Comparison of ENCODE assay signal across 25 cellular contexts in the genomic region with DNA sequence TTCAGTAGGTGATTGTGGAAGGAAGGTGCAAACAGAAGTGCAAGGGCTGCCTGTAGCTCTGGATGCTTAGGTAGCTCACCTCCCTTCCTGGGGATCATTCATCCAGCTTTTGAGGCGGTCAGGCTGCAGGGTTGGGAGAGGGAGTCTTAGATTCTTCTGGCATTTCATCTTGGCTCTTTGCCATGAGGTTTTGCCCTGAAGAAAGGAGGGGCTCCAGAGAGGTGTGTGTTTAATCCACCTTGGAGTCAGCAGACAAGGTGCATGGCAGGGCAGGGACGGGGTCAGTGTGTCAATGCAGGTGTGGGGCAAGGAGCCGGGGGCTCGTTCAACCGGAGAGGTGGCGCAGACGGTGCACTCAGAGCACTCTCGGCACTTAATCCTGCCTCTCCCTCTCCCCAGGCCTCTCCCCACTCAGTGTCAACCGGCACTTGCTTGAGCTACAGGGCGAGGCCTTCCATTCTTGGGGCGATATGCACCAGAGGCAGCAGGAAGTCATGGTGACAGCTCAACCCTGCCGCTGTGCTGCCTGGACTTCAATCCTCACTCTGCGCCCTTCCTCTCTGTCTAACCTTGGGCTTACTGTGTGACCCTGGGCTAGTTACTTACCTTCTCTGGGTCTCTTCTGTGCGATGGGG. TPM values are rescaled to one million over a fixed set of nuclear protein-coding genes. Genes with fewer than 3 reads are reported as not detected.
A peak's percentile ranks its signal among the peaks of the same experiment; 100 is the strongest.
DNase-seq lines count a peak whose midpoint lies in the region; TF ChIP-seq lines count a peak whose summit lies in the region.
"Had no signal": no experiment of that assay in that cellular context is flagged by ENCODE, and none has a peak within 500 bp of the region (broad histone marks: within the 10 kb centered on the region; RNA-seq: fewer than 3 reads in every experiment).

No MANE protein-coding gene starts in this region.

- POLR2A ChIA-PET in A673 (lab: Charles Lee; ENCODE audit: low non-redundant PET), result no interaction called here

- H3K56ac ChIP-seq in H9 (ENCODE audit: insufficient read length, low read depth, low read length), result no peak overlapping the region

- H4K91ac ChIP-seq in trophoblast cell (ENCODE audit: low read depth, low read length), result no peak overlapping the region
- no peak overlapping the region for H4K91ac ChIP-seq in H9 (ENCODE audit: insufficient read length, low read depth, low read length)

- H3K27me3 Mint-ChIP-seq in Calu3 (ENCODE audit: unreplicated experiment), result peaks cover 13% of the 10 kb centered on the region
- peaks cover 85% of the 10 kb centered on the region for H3K27me3 Mint-ChIP-seq in H9 (ENCODE audit: low read depth)

- H2AK5ac ChIP-seq in trophoblast cell (ENCODE audit: low read length), result no peak overlapping the region
- H2AK5ac ChIP-seq in H9 (ENCODE audit: insufficient read length, low read length), result no peak overlapping the region

- H2BK20ac ChIP-seq in H9 (ENCODE audit: low read depth, low read length, poor library complexity, severe bottlenecking), result no peak overlapping the region

- peaks cover 41% of the 10 kb centered on the region for H3K36me3 ChIP-seq in adipocyte (ENCODE audit: control insufficient read depth, insufficient read depth, low read length, severe bottlenecking)
- no peaks in the 10 kb centered on the region for H3K36me3 ChIP-seq in trophoblast cell (ENCODE audit: control insufficient read depth in 1 of 2, insufficient read depth in 2 of 2, low read length in 2 of 2)
- no peaks in the 10 kb centered on the region for H3K36me3 ChIP-seq in BE2C
- H3K36me3 ChIP-seq in A673 (ENCODE audit: insufficient read depth, low read length, poor library complexity, severe bottlenecking), result no peaks in the 10 kb centered on the region
- H3K36me3 ChIP-seq: BLaER1, gastrocnemius medialis had no signal

- H3T11ph ChIP-seq in H9 (ENCODE audit: low read length), result no peak overlapping the region

- H3K9ac ChIP-seq in adipocyte (ENCODE audit: low read length) (peak overlapping the region; percentile 44), trophoblast cell (ENCODE audit: low read length) (no peak overlapping the region), H9 (ENCODE audit: extremely low read depth, insufficient read length, low read length) (no peak overlapping the region)
- H3K9ac ChIP-seq: BLaER1 had no signal

- CTCF ChIA-PET in Calu3 (lab: Charles Lee) (interaction anchor here (0.5 to 0.8 kb wide), 3 partner anchors 243 to 617 kb away, joined by 3 to 6 read pairs (median 3); no protein-coding TSS in a partner anchor), A673 (lab: Charles Lee) (no interaction called here)

- no peak overlapping the region for H4K8ac ChIP-seq in trophoblast cell (ENCODE audit: low read depth, low read length)
- H4K8ac ChIP-seq in H9 (replicated peaks; ENCODE audit: insufficient read length, low read depth, low read length), result no peak overlapping the region

- H4K12ac ChIP-seq in trophoblast cell (ENCODE audit: low read depth, low read length), result no peak overlapping the region

- no peak overlapping the region for H3K23ac ChIP-seq in trophoblast cell (ENCODE audit: low read length)
- H3K23ac ChIP-seq in H9 (ENCODE audit: insufficient read length, low read depth, low read length), result no peak overlapping the region

- H3K27ac Mint-ChIP-seq in Calu3 (ENCODE audit: unreplicated experiment) (no peak overlapping the region), H9 (no peak overlapping the region)
- H3K27ac Mint-ChIP-seq: activated CD8-positive, alpha-beta T cell treated with anti-CD3 and anti-CD28 coated beads for 36 hours; activated naive CD4-positive, alpha-beta T cell treated with anti-CD3 and anti-CD28 coated beads, Interleukin-2, amount 50 U/mL, for 24 hours; activated T-helper 2 cell treated with anti-CD3 and anti-CD28 coated beads, Interferon-gamma antibody, Interleukin-2, Interleukin-4, amounts not matched to agents 10 μg/mL and 5 μg/mL and 100 μg/mL, durations not matched to agents 14 hours and 24 hours and 36 hours; effector memory CD8-positive, alpha-beta T cell had no signal

- intact Hi-C loops in Calu3 (cut with micrococcal nuclease; ENCODE audit: unreplicated experiment) (no loop called here), A673 (cut with micrococcal nuclease; ENCODE audit: unreplicated experiment) (no loop called here)

- no peaks in the 10 kb centered on the region for H3K27me3 ChIP-seq in adipocyte (replicated peaks; ENCODE audit: control insufficient read depth, insufficient read depth, low read length)
- H3K27me3 ChIP-seq in trophoblast cell (ENCODE audit: insufficient read depth, low read length), result peaks cover 6% of the 10 kb centered on the region
- peaks cover 20% of the 10 kb centered on the region for H3K27me3 ChIP-seq in BE2C
- H3K27me3 ChIP-seq in A673 (replicated peaks; ENCODE audit: insufficient read depth, low read depth, low read length, poor library complexity), result peaks cover 3% of the 10 kb centered on the region
- peaks cover 7% of the 10 kb centered on the region; the same call in 1 of the 2 replicates for H3K27me3 ChIP-seq in H9 (ENCODE audit: insufficient read depth, low read length)
- H3K27me3 ChIP-seq: BLaER1 had no signal

- no TSS peak for BruUV-seq in Calu3 (replicated peaks; lab: Mats Ljungman, UMichigan)
- no TSS peak for BruUV-seq in A673 (replicated peaks; lab: Mats Ljungman, UMichigan)

- peak overlapping the region; percentile 87 for H3K4me3 ChIP-seq in adipocyte (ENCODE audit: low read length)
- peak overlapping the region; percentile 28 for H3K4me3 ChIP-seq in trophoblast cell (ENCODE audit: low read depth, low read length)
- H3K4me3 ChIP-seq in BE2C (ENCODE audit: low read depth, low read length), result no peak overlapping the region
- no peak overlapping the region for H3K4me3 ChIP-seq in A673 (ENCODE audit: low read depth, low read length, poor library complexity, severe bottlenecking)
- H3K4me3 ChIP-seq: BLaER1, gastrocnemius medialis had no signal

- H3K4me2 ChIP-seq in trophoblast cell (ENCODE audit: low read length) (no peak overlapping the region), H9 (ENCODE audit: insufficient read depth, insufficient read length, low read length) (no peak overlapping the region)
- H3K4me2 ChIP-seq: BLaER1 had no signal

- no peak overlapping the region for H3K18ac ChIP-seq in trophoblast cell (ENCODE audit: low read length)
- H3K18ac ChIP-seq in H9 (ENCODE audit: insufficient read length, low read depth, low read length), result no peak overlapping the region

- TF ChIP-seq CTCF in Calu3 (IDR thresholded peaks at IDR 0.05; ENCODE audit: unreplicated experiment), result no peak
- TF ChIP-seq CTCF in BE2C (IDR thresholded peaks at IDR 0.05; ENCODE audit: low read depth, low read length), result no peak
- TF ChIP-seq CTCF in A673 (conservative IDR thresholded peaks at IDR 0.05; ENCODE audit: low read depth, low read length), result no peak
- TF ChIP-seq CTCF in H9 (conservative IDR thresholded peaks at IDR 0.05), result no peak

- peaks cover 80% of the 10 kb centered on the region for H3K4me1 ChIP-seq in adipocyte (ENCODE audit: control insufficient read depth, insufficient read depth, low read length)
- no peaks in the 10 kb centered on the region for H3K4me1 ChIP-seq in trophoblast cell (ENCODE audit: control insufficient read depth in 1 of 2, insufficient read depth in 2 of 2, low read length in 2 of 2)
- H3K4me1 ChIP-seq in BE2C, result peaks cover 8% of the 10 kb centered on the region
- no peaks in the 10 kb centered on the region for H3K4me1 ChIP-seq in A673 (ENCODE audit: insufficient read depth, low read length, poor library complexity, severe bottlenecking)
- H3K4me1 ChIP-seq in H9 (ENCODE audit: insufficient read depth, low read length), result 0 out of 2 replicates have a peak, but pooled peaks cover 2% of the 10 kb centered on the region

- H3K4me1 Mint-ChIP-seq in Calu3 (ENCODE audit: low read depth, unreplicated experiment) (no peaks in the 10 kb centered on the region), H9 (no peaks in the 10 kb centered on the region)
- H3K4me1 Mint-ChIP-seq: activated naive CD4-positive, alpha-beta T cell treated with anti-CD3 and anti-CD28 coated beads, Interleukin-2, amount 50 U/mL, for 24 hours had no signal

- DNase-seq in Calu3 (peak; percentile 2), adipocyte (ENCODE audit: low read depth) (no peak), kidney glomerular epithelial cell (lab: John Stamatoyannopoulos, UW) (peak; percentile 15), trophoblast cell (no peak), BE2C (no peak), A673 (ENCODE audit: low spot score) (no peak), DMS153 treated with DMSO at 0.1 percent for 48 hours (lab: John Stamatoyannopoulos, UW; ENCODE audit: unreplicated experiment) (no peak), H9 (no peak)
- DNase-seq: ACHN; activated CD8-positive, alpha-beta T cell treated with anti-CD3 and anti-CD28 coated beads for 36 hours; anterior cingulate cortex; cortex of kidney; DMS53; effector memory CD8-positive, alpha-beta T cell; gastrocnemius medialis; GDM1; hypothalamus; mammary epithelial cell; NCI-H1436 treated with DMSO at 0.1 percent for 48 hours; stimulated activated naive CD8-positive, alpha-beta T cell treated with anti-CD3 and anti-CD28 coated beads, Interleukin-15, Interleukin-2, amounts not matched to agents 100 U/mL and 50 U/mL, for 24 hours had no signal

- H3K23me2 ChIP-seq in H9 (ENCODE audit: insufficient read length, low read depth, low read length, poor library complexity, severe bottlenecking), result no peaks in the 10 kb centered on the region

- WGBS in trophoblast cell (ENCODE audit: extremely low coverage, insufficient coverage, insufficient read length), result no CpG with 5 or more reads among the region's 14 CpGs
- WGBS in H9 (ENCODE audit: extremely low coverage, insufficient read length, low lambda C conversion rate), result no CpG with 5 or more reads among the region's 14 CpGs

- H3K79me1 ChIP-seq in trophoblast cell (ENCODE audit: low read length), result no peaks in the 10 kb centered on the region
- H3K79me1 ChIP-seq in H9 (ENCODE audit: insufficient read depth, low read depth, low read length, poor library complexity, severe bottlenecking), result no peaks in the 10 kb centered on the region

- H3K4ac ChIP-seq in trophoblast cell (ENCODE audit: low read depth, low read length), result no peak overlapping the region
- H3K4ac ChIP-seq in H9 (ENCODE audit: low read depth, low read length), result no peak overlapping the region

- no peak overlapping the region for H2BK15ac ChIP-seq in H9 (ENCODE audit: low read depth, low read length)

- H2BK12ac ChIP-seq in trophoblast cell (ENCODE audit: low read length), result no peak overlapping the region
- no peak overlapping the region for H2BK12ac ChIP-seq in H9 (ENCODE audit: insufficient read length, low read depth, low read length)

- no peaks in the 10 kb centered on the region for H4K20me1 ChIP-seq in H9 (ENCODE audit: control insufficient read depth, insufficient read depth, insufficient read length)
- H4K20me1 ChIP-seq: BLaER1 had no signal

- no peak overlapping the region for H4K5ac ChIP-seq in H9 (ENCODE audit: insufficient read length, low read depth, low read length)

- no peak overlapping the region for H3K14ac ChIP-seq in trophoblast cell (ENCODE audit: low read length)
- H3K14ac ChIP-seq in H9 (ENCODE audit: insufficient read depth, low read length), result no peak overlapping the region; the same call in 1 of the 2 replicates

- H3K9me3 ChIP-seq in adipocyte (ENCODE audit: control insufficient read depth, low read length) (no peaks in the 10 kb centered on the region), trophoblast cell (ENCODE audit: insufficient read depth, low read depth, low read length) (no peaks in the 10 kb centered on the region), BE2C (no peaks in the 10 kb centered on the region), A673 (ENCODE audit: low read depth, low read length, poor library complexity, severe bottlenecking) (no peaks in the 10 kb centered on the region), H9 (ENCODE audit: control insufficient read depth, low read depth, low read length) (no peaks in the 10 kb centered on the region)
- H3K9me3 ChIP-seq: BLaER1, gastrocnemius medialis had no signal

- H3K9me3 Mint-ChIP-seq in Calu3 (ENCODE audit: low read depth, unreplicated experiment) (no peaks in the 10 kb centered on the region), H9 (no peaks in the 10 kb centered on the region)
- H3K9me3 Mint-ChIP-seq: activated CD8-positive, alpha-beta T cell treated with anti-CD3 and anti-CD28 coated beads for 36 hours; activated naive CD4-positive, alpha-beta T cell treated with anti-CD3 and anti-CD28 coated beads, Interleukin-2, amount 50 U/mL, for 24 hours; activated T-helper 2 cell treated with anti-CD3 and anti-CD28 coated beads, Interferon-gamma antibody, Interleukin-2, Interleukin-4, amounts not matched to agents 10 μg/mL and 5 μg/mL and 100 μg/mL, durations not matched to agents 14 hours and 24 hours and 36 hours; effector memory CD8-positive, alpha-beta T cell had no signal

- H3K27ac ChIP-seq in trophoblast cell (ENCODE audit: low read depth, low read length) (no peak overlapping the region), A673 (ENCODE audit: low read depth, low read length, poor library complexity, severe bottlenecking) (no peak overlapping the region), H9 (ENCODE audit: insufficient read length, low read depth, low read length) (no peak overlapping the region)
- H3K27ac ChIP-seq: BLaER1 had no signal

- H3K4me3 Mint-ChIP-seq in Calu3 (ENCODE audit: low read depth, unreplicated experiment), result no peak overlapping the region
- H3K4me3 Mint-ChIP-seq in H9, result no peak overlapping the region
- H3K4me3 Mint-ChIP-seq: activated CD8-positive, alpha-beta T cell treated with anti-CD3 and anti-CD28 coated beads for 36 hours; activated naive CD4-positive, alpha-beta T cell treated with anti-CD3 and anti-CD28 coated beads, Interleukin-2, amount 50 U/mL, for 24 hours; effector memory CD8-positive, alpha-beta T cell had no signal

- H2BK5ac ChIP-seq in trophoblast cell (ENCODE audit: low read depth, low read length, poor library complexity) (no peak overlapping the region), H9 (ENCODE audit: insufficient read length, low read length) (no peak overlapping the region)

- H3K36me3 Mint-ChIP-seq in Calu3 (ENCODE audit: insufficient read depth, unreplicated experiment) (peaks cover 4% of the 10 kb centered on the region), H9 (ENCODE audit: insufficient read depth in 1 of 3, low read depth in 3 of 3) (no peaks in the 10 kb centered on the region; a peak in 1 of 7 replicates)
- H3K36me3 Mint-ChIP-seq: activated naive CD4-positive, alpha-beta T cell treated with anti-CD3 and anti-CD28 coated beads, Interleukin-2, amount 50 U/mL, for 24 hours had no signal

- H2AFZ ChIP-seq in trophoblast cell (ENCODE audit: insufficient read depth, low read length, poor library complexity) (no peak overlapping the region), H9 (ENCODE audit: low read length) (no peak overlapping the region)

- H2BK120ac ChIP-seq in trophoblast cell (ENCODE audit: insufficient read depth, low read length, poor library complexity) (no peak overlapping the region), H9 (ENCODE audit: low read depth, low read length, poor library complexity, severe bottlenecking) (no peak overlapping the region)

- H3K79me2 ChIP-seq in trophoblast cell (ENCODE audit: control insufficient read depth, insufficient read depth, low read length, poor library complexity), result no peaks in the 10 kb centered on the region
- no peaks in the 10 kb centered on the region for H3K79me2 ChIP-seq in H9 (ENCODE audit: insufficient read depth, low read length)

RNA-seq across cellular contexts. Expression of gene ADAMTS15, which starts 7.2 kb away (rescaled TPM):
- total RNA-seq in Calu3 (2022) (0.47 and 0.83 TPM in 2 replicates), A673 (2021) (0.42 and 0.99 TPM in 2 replicates), H9 (2021) (1.3 and 1.5 TPM in 2 replicates)
- polyA plus RNA-seq in trophoblast cell (2013), result 0.15 and 0.18 TPM in 2 replicates
- 0.99 TPM for polyA plus RNA-seq in BE2C (2012; ENCODE audit: insufficient read depth, insufficient read length, low read depth)
- total RNA-seq: activated CD8-positive, alpha-beta T cell treated with anti-CD3 and anti-CD28 coated beads for 36 hours; activated T-helper 2 cell treated with anti-CD3 and anti-CD28 coated beads, Interferon-gamma antibody, Interleukin-2, Interleukin-4, amounts not matched to agents 10 μg/mL and 5 μg/mL and 100 μg/mL, durations not matched to agents 14 hours and 24 hours and 36 hours; OCI-LY7 had no signal

RNA-seq across cellular contexts. Expression of gene ADAMTS8, which starts 27.2 kb away (rescaled TPM):
- total RNA-seq in Calu3 (2022) (not detected in 2 replicates), A673 (2021) (0.09 TPM in 1 of 2 replicates, not detected in the other), H9 (2021) (4.9 and 5.0 TPM in 2 replicates)
- not detected in 2 replicates for polyA plus RNA-seq in trophoblast cell (2013)
- not detected for polyA plus RNA-seq in BE2C (2012; ENCODE audit: insufficient read depth, insufficient read length, low read depth)
- total RNA-seq: activated CD8-positive, alpha-beta T cell treated with anti-CD3 and anti-CD28 coated beads for 36 hours; activated T-helper 2 cell treated with anti-CD3 and anti-CD28 coated beads, Interferon-gamma antibody, Interleukin-2, Interleukin-4, amounts not matched to agents 10 μg/mL and 5 μg/mL and 100 μg/mL, durations not matched to agents 14 hours and 24 hours and 36 hours; OCI-LY7; T-helper 2 cell treated with Interferon-gamma antibody and Interleukin-4, amounts not matched to agents 100 ng/mL and 5 ng/mL, for 36 hours had no signal
- polyA plus RNA-seq: mammary epithelial cell had no signal

Comparison
In these comparisons a context has a peak if more than half of its experiments do, and no peak if none do; other contexts are left out.
1. DNase-seq: peak in Calu3 (single experiment) and kidney glomerular epithelial cell (single experiment); none in adipocyte (single experiment), trophoblast cell (0 of 2), BE2C (single experiment), A673 (single experiment), DMS153 treated with DMSO at 0.1 percent for 48 hours (single experiment) and H9 (single experiment).
2. H3K4me3 ChIP-seq: peak in adipocyte (single experiment) and trophoblast cell (single experiment); none in BE2C (single experiment) and A673 (single experiment).